In the genomic region with DNA sequence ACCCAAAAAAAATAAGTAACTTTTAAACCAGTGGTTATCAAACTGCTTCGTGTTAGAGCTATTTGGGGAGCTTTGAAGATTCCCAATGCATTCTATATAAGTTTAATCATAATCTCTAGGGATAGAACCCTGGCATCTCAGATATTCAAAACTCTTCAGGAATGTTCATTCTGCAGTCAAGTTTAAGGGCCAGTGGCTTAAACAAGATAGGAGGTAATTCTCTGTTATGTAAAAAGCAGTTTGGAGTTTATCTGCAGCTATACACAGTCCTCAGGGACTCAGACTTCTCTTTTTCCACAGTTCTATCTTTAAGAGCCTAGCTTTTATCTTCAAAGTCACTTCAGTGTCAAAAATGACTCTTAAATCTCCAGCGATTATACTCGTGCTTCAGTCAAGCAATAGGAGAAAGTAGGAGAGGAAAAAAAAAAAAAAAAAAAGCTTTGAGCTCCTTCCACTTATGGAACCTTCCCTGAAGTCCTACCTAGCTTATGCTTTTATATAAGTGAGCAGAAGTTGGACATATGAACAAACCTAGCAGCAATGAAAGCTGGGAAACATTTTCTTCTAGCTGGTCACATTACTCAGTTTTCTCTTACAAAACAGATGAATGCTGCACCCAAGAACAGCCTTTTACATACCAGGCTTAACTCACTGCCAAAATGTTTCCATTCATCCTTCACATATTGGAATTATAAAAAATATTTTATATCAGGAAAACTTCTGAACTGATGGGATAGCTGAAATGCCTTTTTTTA, we compare ENCODE assay signal across 20 cellular contexts.
DNase-seq lines count a peak whose midpoint lies in the region; ATAC-seq and TF ChIP-seq lines count a peak whose summit lies in the region.
"Had no signal": no experiment of that assay in that cellular context is flagged by ENCODE, and none has a peak within 500 bp of the region (broad histone marks: within the 10 kb centered on the region; RNA-seq: fewer than 3 reads in every experiment).

No MANE protein-coding gene starts in this region.

- H3K27ac ChIP-seq in ACC112 (ENCODE audit: low read depth, low read length) (peak overlapping the region; percentile 70), brain microvascular endothelial cell (peak overlapping the region; percentile 33), uterus (no peak overlapping the region), osteoblast (ENCODE audit: low read depth, low read length) (no peak overlapping the region)
- H3K27ac ChIP-seq: epithelial cell of prostate, SJSA1 had no signal

- H2AFZ ChIP-seq in ACC112 (ENCODE audit: low read length, unreplicated experiment) (no peak overlapping the region), osteoblast (ENCODE audit: low read length) (no peak overlapping the region)

- H3K36me3 ChIP-seq in ACC112 (ENCODE audit: insufficient read depth, low read length) (no peaks in the 10 kb centered on the region), brain microvascular endothelial cell (replicated peaks) (no peaks in the 10 kb centered on the region), uterus (no peaks in the 10 kb centered on the region), osteoblast (ENCODE audit: insufficient read depth, low read length) (no peaks in the 10 kb centered on the region)
- H3K36me3 ChIP-seq: SJSA1 had no signal

- H3K4me3 ChIP-seq in ACC112 (ENCODE audit: low read depth, low read length) = peak overlapping the region; percentile 29; the same call in 1 of the 2 replicates
- no peak overlapping the region for H3K4me3 ChIP-seq in brain microvascular endothelial cell (ENCODE audit: low read depth, low read length)
- H3K4me3 ChIP-seq in uterus = no peak overlapping the region
- no peak overlapping the region for H3K4me3 ChIP-seq in osteoblast (ENCODE audit: insufficient read depth, low read length)
- H3K4me3 ChIP-seq: SJSA1 had no signal

- intact Hi-C loops in uterus (cut with DNase I; ENCODE audit: low total_unique reads) = no loop called here

- ATAC-seq in activated naive CD4-positive, alpha-beta T cell treated with anti-CD3 and anti-CD28 coated beads, Interleukin-2, amount 50 U/mL, for 72 hours = no peak
- no peak for ATAC-seq in HG02798 (IDR thresholded peaks at IDR 0.05; ENCODE audit: poor library complexity, unreplicated experiment)

- H3K79me2 ChIP-seq in ACC112 (ENCODE audit: control insufficient read depth, insufficient read depth, low read length, unreplicated experiment) (no peaks in the 10 kb centered on the region), osteoblast (ENCODE audit: insufficient read depth, low read length) (no peaks in the 10 kb centered on the region)

- H3K4me2 ChIP-seq in osteoblast (ENCODE audit: insufficient read depth, low read length) = no peak overlapping the region

- no peaks in the 10 kb centered on the region for H3K27me3 ChIP-seq in ACC112 (ENCODE audit: insufficient read depth, low read length)
- no peaks in the 10 kb centered on the region for H3K27me3 ChIP-seq in brain microvascular endothelial cell (replicated peaks)
- no peaks in the 10 kb centered on the region for H3K27me3 ChIP-seq in uterus
- no peaks in the 10 kb centered on the region for H3K27me3 ChIP-seq in osteoblast (ENCODE audit: insufficient read depth, low read length)
- H3K27me3 ChIP-seq: SJSA1 had no signal

- in situ Hi-C loops in brain microvascular endothelial cell (cut with HindIII; ENCODE audit: low pct_ligation_motif_present, low sequenced_read_pairs) = no loop called here

- TF ChIP-seq CTCF in brain microvascular endothelial cell (IDR thresholded peaks at IDR 0.05; ENCODE audit: low read depth, low read length, missing control alignments) (no peak), uterus (IDR thresholded peaks at IDR 0.05) (no peak), osteoblast (IDR thresholded peaks at IDR 0.05; ENCODE audit: extremely low read depth, low read depth, low read length) (no peak)

- peaks cover 0 to 4% of the 10 kb centered on the region in 2 donors for H3K9me3 Mint-ChIP-seq in activated naive CD4-positive, alpha-beta T cell treated with anti-CD3 and anti-CD28 coated beads, Interleukin-2, amount 50 U/mL, for 72 hours
- H3K9me3 Mint-ChIP-seq: neural crest cell had no signal

- H4K20me1 ChIP-seq in osteoblast (ENCODE audit: insufficient read depth, low read length) = no peaks in the 10 kb centered on the region

- H3K4me1 ChIP-seq in ACC112 (ENCODE audit: control insufficient read depth, insufficient read depth, low read length, unreplicated experiment) = peaks cover 2% of the 10 kb centered on the region
- no peaks in the 10 kb centered on the region for H3K4me1 ChIP-seq in uterus
- H3K4me1 ChIP-seq in osteoblast (ENCODE audit: insufficient read depth, low read length) = no peaks in the 10 kb centered on the region
- H3K4me1 ChIP-seq: SJSA1 had no signal

- no peak for TF ChIP-seq POLR2A in uterus (IDR thresholded peaks at IDR 0.05)

- H3K9me3 ChIP-seq in uterus (no peaks in the 10 kb centered on the region), osteoblast (ENCODE audit: low read depth, low read length) (no peaks in the 10 kb centered on the region)
- H3K9me3 ChIP-seq: SJSA1 had no signal

- H3K27ac Mint-ChIP-seq in activated naive CD4-positive, alpha-beta T cell treated with anti-CD3 and anti-CD28 coated beads, Interleukin-2, amount 50 U/mL, for 72 hours = no peak overlapping the region
- H3K27ac Mint-ChIP-seq: activated CD4-positive, alpha-beta T cell treated with anti-CD3 and anti-CD28 coated beads, Interleukin-2, amount 10 ng/mL, durations not matched to agents 7 days and 5 days; CD4-positive, alpha-beta T cell; dendritic cell treated with granulocyte-macrophage colony-stimulating factor and Interleukin-4, amounts not matched to agents 40 ng/mL and 50 ng/mL, for 4 days; memory B cell had no signal

- H3K36me3 Mint-ChIP-seq in activated naive CD4-positive, alpha-beta T cell treated with anti-CD3 and anti-CD28 coated beads, Interleukin-2, amount 50 U/mL, for 72 hours = no peaks in the 10 kb centered on the region
- H3K36me3 Mint-ChIP-seq: memory B cell had no signal

- peak; percentile 72 for DNase-seq in OCI-M1 (lab: John Stamatoyannopoulos, UW)
- peak; percentile 20 for DNase-seq in brain microvascular endothelial cell
- peak; percentile 16 for DNase-seq in iris pigment epithelial cell (ENCODE audit: low read depth)
- DNase-seq in uterus = no peak
- DNase-seq in osteoblast (ENCODE audit: insufficient read length, low spot score, missing footprints) = no peak
- no peak for DNase-seq in activated naive CD4-positive, alpha-beta T cell treated with anti-CD3 and anti-CD28 coated beads, Interleukin-2, amount 50 U/mL, for 72 hours (ENCODE audit: low spot score in 2 of 2)
- DNase-seq: activated CD4-positive, alpha-beta T cell treated with anti-CD3 and anti-CD28 coated beads, Interleukin-2, amount 10 ng/mL, durations not matched to agents 7 days and 5 days; activated naive CD4-positive, alpha-beta T cell treated with Interleukin-2 at 50 U/mL for 16 hours; CD4-positive, alpha-beta T cell; DMS79; kidney; NCI-H446 treated with DMSO at 0.1 percent for 48 hours; T1000 had no signal

Comparison
In these comparisons a context has a peak if more than half of its experiments do, and no peak if none do; other contexts are left out.
1. H3K27ac ChIP-seq: peak in ACC112 (single experiment) and brain microvascular endothelial cell (single experiment); none in uterus (0 of 2) and osteoblast (single experiment).
2. DNase-seq: peak in OCI-M1 (single experiment), brain microvascular endothelial cell (single experiment) and iris pigment epithelial cell (single experiment); none in uterus (0 of 2), osteoblast (single experiment) and activated naive CD4-positive, alpha-beta T cell treated with anti-CD3 and anti-CD28 coated beads, Interleukin-2, amount 50 U/mL, for 72 hours (0 of 2).